22 cellular contexts compared by ENCODE assay signal in the genomic region with DNA sequence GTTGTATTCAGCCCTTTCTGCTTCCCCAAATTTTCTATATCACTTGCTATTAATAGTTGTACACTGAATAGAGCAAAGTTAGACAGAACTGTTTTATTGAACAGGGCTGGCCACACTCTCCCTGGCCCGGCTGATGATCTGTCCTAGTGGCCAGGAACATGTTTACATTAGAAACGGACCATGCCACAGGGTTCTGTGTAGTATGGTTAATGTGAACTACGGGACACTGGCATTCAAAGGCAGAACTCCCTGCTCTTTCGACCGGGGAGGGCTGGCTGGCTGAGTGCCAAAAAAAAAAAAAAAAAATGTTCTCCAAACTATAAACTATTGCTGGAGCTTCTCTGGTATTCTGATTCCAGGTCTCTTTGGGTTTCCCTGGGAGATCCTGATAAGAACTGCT.
DNase-seq lines count a peak whose midpoint lies in the region; ATAC-seq and TF ChIP-seq lines count a peak whose summit lies in the region.
"Had no signal": no experiment of that assay in that cellular context is flagged by ENCODE, and none has a peak within 500 bp of the region (broad histone marks: within the 10 kb centered on the region; RNA-seq: fewer than 3 reads in every experiment).

No MANE protein-coding gene starts in this region.

- peak; percentile 14 for DNase-seq in ELR (ENCODE audit: low read depth)
- peak; percentile 8 for DNase-seq in NCI-H69 (lab: John Stamatoyannopoulos, UW)
- peak; percentile 13 for DNase-seq in choroid plexus epithelial cell (ENCODE audit: low read depth)
- DNase-seq in mucosa of descending colon, result no peak
- DNase-seq in activated T-cell treated with anti-CD3 and anti-CD28 coated beads, Interleukin-2, amount 50 U/mL, for 48 hours, result no peak
- DNase-seq in activated CD4-positive, CD25-positive, alpha-beta regulatory T cell treated with anti-CD3 and anti-CD28 coated beads, Interleukin-2, amount 50 U/mL, for 72 hours, result no peak
- DNase-seq in NCI-H187 treated with DMSO at 0.1 percent for 48 hours (lab: John Stamatoyannopoulos, UW), result no peak
- DNase-seq: activated CD4-positive, alpha-beta memory T cell treated with anti-CD3 and anti-CD28 coated beads, Interleukin-2, amount 10 ng/mL, durations not matched to agents 7 days and 5 days; activated CD8-positive, alpha-beta memory T cell treated with anti-CD3 and anti-CD28 coated beads, Interleukin-2, amount 50 U/mL, for 4 hours; activated naive CD4-positive, alpha-beta T cell treated with anti-CD3 and anti-CD28 coated beads for 36 hours; adrenal gland; IMR-90; NCI-H1048; NCI-H446; NCI-H774; RPMI8226; stimulated activated CD4-positive, alpha-beta T cell treated with anti-CD3 and anti-CD28 coated beads, Interleukin-2, amount 100 ng/mL, for 24 hours; T-helper 1 cell; tibial artery had no signal

- no peaks in the 10 kb centered on the region for H3K9me3 ChIP-seq in mucosa of descending colon
- H3K9me3 ChIP-seq: adrenal gland, BLaER1, SJSA1, tibial artery had no signal

- TF ChIP-seq CTCF in choroid plexus epithelial cell (conservative IDR thresholded peaks at IDR 0.05; ENCODE audit: low read depth, low read length), result no peak
- TF ChIP-seq CTCF in mucosa of descending colon (IDR thresholded peaks at IDR 0.05), result no peak

- no peaks in the 10 kb centered on the region for H3K4me1 ChIP-seq in mucosa of descending colon (ENCODE audit: low read depth)
- H3K4me1 ChIP-seq: adrenal gland, BLaER1, SJSA1 had no signal

- H3K36me3 ChIP-seq in mucosa of descending colon (ENCODE audit: low read depth), result no peaks in the 10 kb centered on the region
- H3K36me3 ChIP-seq: adrenal gland, BLaER1, SJSA1, tibial artery had no signal

- H3K4me3 ChIP-seq in choroid plexus epithelial cell (ENCODE audit: low read depth, low read length) (no peak overlapping the region), mucosa of descending colon (no peak overlapping the region)
- H3K4me3 ChIP-seq: adrenal gland, BLaER1, SJSA1, tibial artery had no signal

- intact Hi-C loops in mucosa of descending colon (cut with DNase I, micrococcal nuclease), result no loop called here

- ATAC-seq in mucosa of descending colon, result peak; percentile 22
- ATAC-seq: HCT116 had no signal

Comparison
In these comparisons a context has a peak if more than half of its experiments do, and no peak if none do; other contexts are left out.
1. DNase-seq: peak in ELR (single experiment), NCI-H69 (single experiment) and choroid plexus epithelial cell (single experiment); none in mucosa of descending colon (0 of 3), activated T-cell treated with anti-CD3 and anti-CD28 coated beads, Interleukin-2, amount 50 U/mL, for 48 hours (0 of 2), activated CD4-positive, CD25-positive, alpha-beta regulatory T cell treated with anti-CD3 and anti-CD28 coated beads, Interleukin-2, amount 50 U/mL, for 72 hours (single experiment) and NCI-H187 treated with DMSO at 0.1 percent for 48 hours (single experiment).